In the genomic region with DNA sequence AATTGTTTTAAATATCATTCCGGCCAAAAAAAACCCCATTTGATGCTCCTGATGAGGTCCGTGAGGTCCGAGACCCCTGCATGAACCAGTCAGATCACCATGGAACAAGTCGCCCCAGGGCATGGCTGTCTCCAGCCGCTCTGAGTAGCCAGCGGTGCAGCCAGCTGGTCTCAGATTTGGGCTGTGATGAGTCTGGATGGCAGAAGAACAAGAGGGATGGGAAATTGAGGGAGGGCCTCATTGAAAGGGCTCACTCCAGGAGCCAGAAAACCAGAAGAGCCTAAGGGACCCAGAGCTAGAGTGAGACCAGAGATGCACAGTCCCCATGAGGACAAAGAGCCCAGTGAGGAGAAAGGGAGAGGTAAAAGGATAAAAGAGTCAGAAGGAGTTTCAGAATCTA, we compare ENCODE assay signal across 9 cellular contexts.
DNase-seq lines count a peak whose midpoint lies in the region; TF ChIP-seq lines count a peak whose summit lies in the region.
"Had no signal": no experiment of that assay in that cellular context is flagged by ENCODE, and none has a peak within 500 bp of the region (broad histone marks: within the 10 kb centered on the region; RNA-seq: fewer than 3 reads in every experiment).

No MANE protein-coding gene starts in this region.

- TF ChIP-seq CTCF in GM06990 (IDR thresholded peaks at IDR 0.05; ENCODE audit: insufficient read depth, low read length, poor library complexity, severe bottlenecking) (no peak), PC-9 (conservative IDR thresholded peaks at IDR 0.05) (no peak), fibroblast of lung (conservative IDR thresholded peaks at IDR 0.05 in 1 of 2, IDR thresholded peaks at IDR 0.05 in 1 of 2; ENCODE audit: low read depth in 1 of 2, low read length in 2 of 2) (no peak)

- POLR2A ChIA-PET in PC-9 (lab: Charles Lee; ENCODE audit: unreplicated experiment), result no interaction called here

- peak overlapping the region; percentile 93; the same call in 1 of the 2 replicates for H3K4me2 ChIP-seq in PC-9
- no peak overlapping the region for H3K4me2 ChIP-seq in fibroblast of lung (ENCODE audit: extremely low read depth, insufficient read depth, low read length)

- H3K27ac ChIP-seq in PC-9 (peak overlapping the region; percentile 99), fibroblast of lung (ENCODE audit: insufficient read depth, low read length) (peak overlapping the region; percentile 71), skin epidermis (peak overlapping the region in 19 of 21 experiments; percentile 40 to 92 (median 71))

- no peaks in the 10 kb centered on the region for H3K36me3 ChIP-seq in GM06990 (ENCODE audit: control insufficient read depth, insufficient read depth, low read length)
- H3K36me3 ChIP-seq in PC-9 (ENCODE audit: low read depth), result no peaks in the 10 kb centered on the region
- H3K36me3 ChIP-seq in fibroblast of lung (ENCODE audit: control insufficient read depth, insufficient read depth, low read length), result no peaks in the 10 kb centered on the region

- DNase-seq in GM06990 (ENCODE audit: extremely low read depth, insufficient read length), result no peak
- no peak for DNase-seq in PC-9
- no peak for DNase-seq in fibroblast of lung (ENCODE audit: low read depth in 2 of 2)
- DNase-seq in AG20443 (ENCODE audit: low spot score), result no peak
- DNase-seq in NOMO-1 treated with dmso at 0.1 percent for 144 hours (lab: John Stamatoyannopoulos, UW; ENCODE audit: unreplicated experiment), result no peak
- DNase-seq in NCI-H2107 (lab: John Stamatoyannopoulos, UW), result no peak
- no peak for DNase-seq in amygdala (lab: John Stamatoyannopoulos, UW)
- DNase-seq: stimulated activated CD4-positive, alpha-beta T cell treated with anti-CD3 and anti-CD28 coated beads, Interleukin-4, amount 100 ng/mL, for 24 hours had no signal

- intact Hi-C loops in PC-9 (cut with micrococcal nuclease; ENCODE audit: unreplicated experiment), result no loop called here

- H2AFZ ChIP-seq in PC-9 (no peak overlapping the region), fibroblast of lung (ENCODE audit: low read length) (no peak overlapping the region)

- H3K27me3 ChIP-seq in GM06990 (replicated peaks; ENCODE audit: control insufficient read depth, insufficient read depth, low read length), result no peaks in the 10 kb centered on the region
- no peaks in the 10 kb centered on the region for H3K27me3 ChIP-seq in PC-9 (ENCODE audit: insufficient read depth, low read depth)
- H3K27me3 ChIP-seq in fibroblast of lung (ENCODE audit: control insufficient read depth, insufficient read depth, low read length), result no peaks in the 10 kb centered on the region

- H3F3A ChIP-seq in PC-9 (ENCODE audit: insufficient read depth, low read depth), result peaks cover 52% of the 10 kb centered on the region

- BruUV-seq in PC-9 (replicated peaks; lab: Mats Ljungman, UMichigan), result no TSS peak

- H3K9me2 ChIP-seq in PC-9 (ENCODE audit: insufficient read depth), result no peaks in the 10 kb centered on the region

- H4K20me1 ChIP-seq in PC-9 (ENCODE audit: insufficient read depth), result no peaks in the 10 kb centered on the region
- H4K20me1 ChIP-seq in fibroblast of lung (ENCODE audit: control insufficient read depth, extremely low read depth, insufficient read depth, low read length), result no peaks in the 10 kb centered on the region

- H3K79me2 ChIP-seq in PC-9 (ENCODE audit: low read depth) (peaks cover 4% of the 10 kb centered on the region; the same call in 1 of the 2 replicates), fibroblast of lung (ENCODE audit: control insufficient read depth, insufficient read depth, low read length) (no peaks in the 10 kb centered on the region)

- H3K9ac ChIP-seq in fibroblast of lung (ENCODE audit: insufficient read depth, low read length), result no peak overlapping the region

- H3K4me1 ChIP-seq in PC-9 (replicated peaks; ENCODE audit: insufficient read depth) (peaks cover 53% of the 10 kb centered on the region), fibroblast of lung (ENCODE audit: control insufficient read depth, extremely low read depth, insufficient read depth, low read length) (peaks cover 20% of the 10 kb centered on the region)

- peak overlapping the region; percentile 4 for H3K4me3 ChIP-seq in GM06990 (replicated peaks; ENCODE audit: low read depth, low read length)
- no peak overlapping the region for H3K4me3 ChIP-seq in PC-9
- no peak overlapping the region for H3K4me3 ChIP-seq in fibroblast of lung (replicated peaks in 1 of 4; ENCODE audit: control extremely low read depth in 1 of 4, insufficient read depth in 1 of 4, low read depth in 3 of 4, low read length in 4 of 4)
- no peak overlapping the region for H3K4me3 ChIP-seq in skin epidermis

- CTCF ChIA-PET in PC-9 (lab: Charles Lee), result no interaction called here

- H3K9me3 ChIP-seq in PC-9 (ENCODE audit: insufficient read depth, low read depth), result peaks cover 2% of the 10 kb centered on the region; the same call in 1 of the 2 replicates
- H3K9me3 ChIP-seq in fibroblast of lung (ENCODE audit: control insufficient read depth, insufficient read depth, low read depth, low read length), result no peaks in the 10 kb centered on the region
